ENCODE assay signal across 9 cellular contexts in the genomic region with DNA sequence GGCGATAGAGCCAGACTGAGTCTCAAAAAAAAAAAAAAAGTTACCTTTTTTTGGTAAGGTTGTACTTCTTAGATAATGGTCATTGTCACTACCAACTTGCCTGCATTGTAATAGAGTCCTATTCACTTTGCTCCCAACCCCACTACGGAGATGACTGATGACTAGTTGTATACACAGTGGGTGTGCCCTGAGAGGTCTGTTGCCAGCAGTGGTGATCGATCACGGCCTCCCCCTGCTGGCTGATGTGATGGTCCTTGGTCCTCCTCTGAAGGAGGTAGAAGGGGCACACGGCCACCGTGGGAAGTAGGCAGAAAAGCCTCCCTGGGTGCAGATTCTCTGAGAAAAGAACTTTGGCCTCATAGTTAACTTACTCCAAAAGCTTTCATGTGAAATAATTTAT. TPM values are rescaled to one million over a fixed set of nuclear protein-coding genes. Genes with fewer than 3 reads are reported as not detected.
DNase-seq lines count a peak whose midpoint lies in the region; ATAC-seq and TF ChIP-seq lines count a peak whose summit lies in the region.
"Had no signal": no experiment of that assay in that cellular context is flagged by ENCODE, and none has a peak within 500 bp of the region (broad histone marks: within the 10 kb centered on the region; RNA-seq: fewer than 3 reads in every experiment).

No MANE protein-coding gene starts in this region.

- H3K56ac ChIP-seq in H9 (ENCODE audit: insufficient read length, low read depth, low read length): no peak overlapping the region

- no peak overlapping the region for H3K23ac ChIP-seq in H9 (ENCODE audit: insufficient read length, low read depth, low read length)

- H3K14ac ChIP-seq in H9 (ENCODE audit: insufficient read depth, low read length): no peak overlapping the region

- H2BK15ac ChIP-seq in H9 (ENCODE audit: low read depth, low read length): no peak overlapping the region

- no peak overlapping the region for H2AK5ac ChIP-seq in H9 (ENCODE audit: insufficient read length, low read length)

- no peak overlapping the region for H3K4me2 ChIP-seq in H9 (ENCODE audit: insufficient read depth, insufficient read length, low read length)

- H3K4me1 ChIP-seq in H9 (ENCODE audit: insufficient read depth, low read length) (no peaks in the 10 kb centered on the region), NT2/D1 (ENCODE audit: insufficient read depth, insufficient read length) (no peaks in the 10 kb centered on the region)

- H2BK5ac ChIP-seq in H9 (ENCODE audit: insufficient read length, low read length): no peak overlapping the region

- no peak overlapping the region for H3K9ac ChIP-seq in H9 (ENCODE audit: extremely low read depth, insufficient read length, low read length)
- H3K9ac ChIP-seq in NT2/D1 (ENCODE audit: insufficient read length, low read depth): no peak overlapping the region

- H4K91ac ChIP-seq in H9 (ENCODE audit: insufficient read length, low read depth, low read length): no peak overlapping the region

- H4K8ac ChIP-seq in H9 (replicated peaks; ENCODE audit: insufficient read length, low read depth, low read length): no peak overlapping the region

- H3T11ph ChIP-seq in H9 (ENCODE audit: low read length): no peak overlapping the region

- H3K18ac ChIP-seq in H9 (ENCODE audit: insufficient read length, low read depth, low read length): no peak overlapping the region

- H3K9me3 ChIP-seq in H9 (ENCODE audit: control insufficient read depth, low read depth, low read length): no peaks in the 10 kb centered on the region
- H3K9me3 ChIP-seq in NT2/D1 (ENCODE audit: insufficient read depth, low read length): no peaks in the 10 kb centered on the region

- H2BK120ac ChIP-seq in H9 (ENCODE audit: low read depth, low read length, poor library complexity, severe bottlenecking): no peak overlapping the region

- H2BK12ac ChIP-seq in H9 (ENCODE audit: insufficient read length, low read depth, low read length): no peak overlapping the region

- H3K4me1 Mint-ChIP-seq in H9 (peaks cover 4 to 6% of the 10 kb centered on the region in 2 experiments; a peak in 2 of 4 replicates), immature natural killer cell (no peaks in the 10 kb centered on the region)
- no peaks in the 10 kb centered on the region for H3K4me1 Mint-ChIP-seq in effector memory CD8-positive, alpha-beta T cell (ENCODE audit: low read depth in 2 of 2)

- no peak overlapping the region for H2AFZ ChIP-seq in H9 (ENCODE audit: low read length)

- H3K4me3 Mint-ChIP-seq in H9: no peak overlapping the region
- no peak overlapping the region for H3K4me3 Mint-ChIP-seq in immature natural killer cell
- no peak overlapping the region for H3K4me3 Mint-ChIP-seq in effector memory CD8-positive, alpha-beta T cell

- no peak overlapping the region for H4K5ac ChIP-seq in H9 (ENCODE audit: insufficient read length, low read depth, low read length)

- intact Hi-C loops in left colon (cut with DNase I, micrococcal nuclease): no loop called here

- H3K4ac ChIP-seq in H9 (ENCODE audit: low read depth, low read length): no peak overlapping the region

- no peak overlapping the region for H3K27ac Mint-ChIP-seq in H9
- H3K27ac Mint-ChIP-seq in immature natural killer cell: no peak overlapping the region
- H3K27ac Mint-ChIP-seq in effector memory CD8-positive, alpha-beta T cell: no peak overlapping the region

- H3K23me2 ChIP-seq in H9 (ENCODE audit: insufficient read length, low read depth, low read length, poor library complexity, severe bottlenecking): no peaks in the 10 kb centered on the region

- no peaks in the 10 kb centered on the region for H4K20me1 ChIP-seq in H9 (ENCODE audit: control insufficient read depth, insufficient read depth, insufficient read length)

- H3K27ac ChIP-seq in H9 (ENCODE audit: insufficient read length, low read depth, low read length): no peak overlapping the region

- no CpG with 5 or more reads among the region's 6 CpGs for WGBS in H9 (ENCODE audit: extremely low coverage, insufficient read length, low lambda C conversion rate)

- H3K27me3 Mint-ChIP-seq in H9 (ENCODE audit: low read depth): peaks cover 17% of the 10 kb centered on the region
- peaks cover 0 to 4% (median 2%) of the 10 kb centered on the region in 3 donors for H3K27me3 Mint-ChIP-seq in immature natural killer cell (ENCODE audit: low read depth in 3 of 3)
- peaks cover 27 to 33% of the 10 kb centered on the region in 2 donors for H3K27me3 Mint-ChIP-seq in effector memory CD8-positive, alpha-beta T cell

- H2BK20ac ChIP-seq in H9 (ENCODE audit: low read depth, low read length, poor library complexity, severe bottlenecking): no peak overlapping the region

- no peaks in the 10 kb centered on the region for H3K36me3 ChIP-seq in NT2/D1 (ENCODE audit: insufficient read depth, insufficient read length, low read length)

- DNase-seq in GM04504 (ENCODE audit: low read depth) (peak; percentile 3), H9 (peak; percentile 75), NT2/D1 (ENCODE audit: low read depth, low spot score) (peak; percentile 40), left colon (peak; percentile 76 to 83), immature natural killer cell (no peak)
- peak; percentile 27 for DNase-seq in activated naive CD4-positive, alpha-beta T cell treated with Interleukin-2 at 50 U/mL for 16 hours
- no peak for DNase-seq in effector memory CD8-positive, alpha-beta T cell

- no peak overlapping the region for H3K4me3 ChIP-seq in NT2/D1 (ENCODE audit: insufficient read length, low read depth)

- H3K9me3 Mint-ChIP-seq in H9: no peaks in the 10 kb centered on the region
- H3K9me3 Mint-ChIP-seq in immature natural killer cell: no peaks in the 10 kb centered on the region
- H3K9me3 Mint-ChIP-seq in effector memory CD8-positive, alpha-beta T cell: no peaks in the 10 kb centered on the region

- H3K36me3 Mint-ChIP-seq in H9 (ENCODE audit: insufficient read depth in 1 of 3, low read depth in 3 of 3) (no peaks in the 10 kb centered on the region), immature natural killer cell (no peaks in the 10 kb centered on the region)
- H3K36me3 Mint-ChIP-seq in effector memory CD8-positive, alpha-beta T cell (ENCODE audit: insufficient read depth): no peaks in the 10 kb centered on the region

- H3K27me3 ChIP-seq in H9 (ENCODE audit: insufficient read depth, low read length): no peaks in the 10 kb centered on the region
- peaks cover 5% of the 10 kb centered on the region for H3K27me3 ChIP-seq in NT2/D1 (ENCODE audit: insufficient read depth, insufficient read length)

- H3K79me2 ChIP-seq in H9 (ENCODE audit: insufficient read depth, low read length): no peaks in the 10 kb centered on the region

- peak; percentile 73 for TF ChIP-seq CTCF in H9 (conservative IDR thresholded peaks at IDR 0.05)

- no peaks in the 10 kb centered on the region for H3K79me1 ChIP-seq in H9 (ENCODE audit: insufficient read depth, low read depth, low read length, poor library complexity, severe bottlenecking)

- ATAC-seq in left colon: peak; percentile 82
- no peak for ATAC-seq in GM18858 (IDR thresholded peaks at IDR 0.05; ENCODE audit: unreplicated experiment)
- ATAC-seq in effector memory CD8-positive, alpha-beta T cell (replicated peaks): no peak

RNA-seq across cellular contexts. Expression of gene GCNT3, which starts 10.7 kb away (rescaled TPM):
- total RNA-seq in H9 (2021) (not detected in 2 replicates), left colon (100 to 1,000 TPM; 472 to 526 TPM)
- not detected for polyA plus RNA-seq in immature natural killer cell
- total RNA-seq: skeletal muscle tissue had no signal

RNA-seq across cellular contexts. Expression of gene GTF2A2, which starts 35.0 kb away (rescaled TPM):
- total RNA-seq in H9 (2021) (144 and 147 TPM in 2 replicates), left colon (100 to 1,000 TPM; 105 to 147 TPM)
- 100 to 1,000 TPM; 128 to 211 (median 144) TPM for polyA plus RNA-seq in immature natural killer cell

Comparison
In these comparisons a context has a peak if more than half of its experiments do, and no peak if none do; other contexts are left out.
1. DNase-seq: peak in GM04504 (single experiment), H9 (single experiment), NT2/D1 (single experiment), activated naive CD4-positive, alpha-beta T cell treated with Interleukin-2 at 50 U/mL for 16 hours (single experiment) and left colon (2 of 2); none in immature natural killer cell (0 of 3) and effector memory CD8-positive, alpha-beta T cell (0 of 3).
2. RNA of gene GCNT3, which starts 10.7 kb away (total RNA-seq): 472 to 526 TPM in left colon; not detected in H9; every median in the first group is over 100 times any median in the second.